ENCODE assay signal across 21 cellular contexts in the genomic region with DNA sequence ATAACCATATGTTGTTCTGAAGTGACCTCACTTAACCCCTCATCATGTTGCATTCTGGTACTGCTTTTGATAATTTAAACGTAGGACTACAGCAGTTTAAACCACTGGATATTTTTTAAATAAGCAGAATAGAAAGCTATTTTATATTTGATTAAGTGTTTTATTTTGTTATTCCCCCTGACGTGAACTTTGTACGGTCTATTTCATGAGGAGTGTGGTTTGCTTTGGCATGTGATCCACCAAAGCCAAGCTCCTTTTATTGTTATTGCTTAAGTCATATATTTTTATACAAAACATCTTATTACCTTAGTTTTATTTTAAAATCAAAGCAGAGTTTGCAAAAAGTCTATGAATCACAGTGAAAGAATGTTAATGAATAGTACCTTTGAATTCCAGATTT.
DNase-seq lines count a peak whose midpoint lies in the region; ATAC-seq, FAIRE-seq and TF ChIP-seq lines count a peak whose summit lies in the region.
"Had no signal": no experiment of that assay in that cellular context is flagged by ENCODE, and none has a peak within 500 bp of the region (broad histone marks: within the 10 kb centered on the region; RNA-seq: fewer than 3 reads in every experiment).

No MANE protein-coding gene starts in this region.

- no peaks in the 10 kb centered on the region for H3K9me2 ChIP-seq in PC-9 (ENCODE audit: insufficient read depth)

- no peak for FAIRE-seq in astrocyte (lab: Jason Lieb, UNC)
- FAIRE-seq: A549, D721Med, GM12891, K562 had no signal

- no peaks in the 10 kb centered on the region for H3K27me3 Mint-ChIP-seq in astrocyte (ENCODE audit: low read depth, unreplicated experiment)
- H3K27me3 Mint-ChIP-seq: CD4-positive, alpha-beta memory T cell had no signal

- no TSS peak for BruUV-seq in PC-9 (replicated peaks; lab: Mats Ljungman, UMichigan)

- DNase-seq in M059J (ENCODE audit: low read depth) (peak; percentile 16), astrocyte (ENCODE audit: low read depth) (peak; percentile 30), choroid plexus epithelial cell (ENCODE audit: low read depth) (peak; percentile 11), right lobe of liver (no peak), globus pallidus (ENCODE audit: low spot score) (no peak), PC-9 (no peak)
- DNase-seq: BE2C; CD4-positive, alpha-beta memory T cell; DMS153; DMS79 treated with DMSO at 0.1 percent for 48 hours; EL; H9 had no signal

- H3K9ac ChIP-seq in astrocyte (ENCODE audit: low read length) = no peak overlapping the region

- H3K36me3 ChIP-seq in astrocyte (ENCODE audit: insufficient read depth, low read length) (no peaks in the 10 kb centered on the region), right lobe of liver (no peaks in the 10 kb centered on the region), PC-9 (ENCODE audit: low read depth) (peaks cover 9% of the 10 kb centered on the region; the same call in 1 of the 2 replicates)
- H3K36me3 ChIP-seq: BE2C had no signal

- intact Hi-C loops in right lobe of liver (cut with DNase I) (no loop called here), PC-9 (cut with micrococcal nuclease; ENCODE audit: unreplicated experiment) (no loop called here)

- peaks cover 2% of the 10 kb centered on the region for H3K4me1 Mint-ChIP-seq in astrocyte (ENCODE audit: low read depth, unreplicated experiment)
- H3K4me1 Mint-ChIP-seq: CD4-positive, alpha-beta memory T cell had no signal

- WGBS in right lobe of liver (ENCODE audit: insufficient coverage, low coverage, low lambda C conversion rate, missing lambda C conversion rate) = 17% methylated on average over 3 of the region's 3 CpGs

- no peak for TF ChIP-seq CTCF in astrocyte (IDR thresholded peaks at IDR 0.05; ENCODE audit: insufficient read depth, low read depth, low read length)
- no peak for TF ChIP-seq CTCF in choroid plexus epithelial cell (conservative IDR thresholded peaks at IDR 0.05; ENCODE audit: low read depth, low read length)
- TF ChIP-seq CTCF in right lobe of liver (IDR thresholded peaks at IDR 0.05) = no peak
- no peak for TF ChIP-seq CTCF in PC-9 (conservative IDR thresholded peaks at IDR 0.05)

- no peaks in the 10 kb centered on the region for H3F3A ChIP-seq in PC-9 (ENCODE audit: insufficient read depth, low read depth)

- H3K36me3 Mint-ChIP-seq in astrocyte (ENCODE audit: low read depth, unreplicated experiment) = no peaks in the 10 kb centered on the region

- no peaks in the 10 kb centered on the region for H3K79me2 ChIP-seq in astrocyte (ENCODE audit: insufficient read depth, low read length)
- H3K79me2 ChIP-seq in PC-9 (ENCODE audit: low read depth) = no peaks in the 10 kb centered on the region

- POLR2A ChIA-PET in PC-9 (lab: Charles Lee; ENCODE audit: unreplicated experiment) = interaction anchor here (0.8 kb wide), 1 partner anchor 1474 kb away, joined by 3 read pairs; no protein-coding TSS in a partner anchor

- peak overlapping the region; percentile 15 for H3K4me2 ChIP-seq in astrocyte (ENCODE audit: low read length)
- no peak overlapping the region for H3K4me2 ChIP-seq in PC-9
- H3K4me2 ChIP-seq: A549, GM23338 had no signal

- H3K27ac ChIP-seq in astrocyte (ENCODE audit: low read depth, low read length) (no peak overlapping the region), right lobe of liver (peak overlapping the region in 1 of 3 donors; percentile 41), PC-9 (no peak overlapping the region)
- H3K27ac ChIP-seq: A549, C4-2B, HL-60 had no signal

- H3K9me3 ChIP-seq in astrocyte (ENCODE audit: insufficient read depth, low read depth, low read length) = no peaks in the 10 kb centered on the region
- no peaks in the 10 kb centered on the region for H3K9me3 ChIP-seq in right lobe of liver
- no peaks in the 10 kb centered on the region for H3K9me3 ChIP-seq in PC-9 (ENCODE audit: insufficient read depth, low read depth)
- H3K9me3 ChIP-seq: A549, BE2C had no signal

- H4K20me1 ChIP-seq in astrocyte (ENCODE audit: insufficient read depth, low read length) (no peaks in the 10 kb centered on the region), PC-9 (ENCODE audit: insufficient read depth) (no peaks in the 10 kb centered on the region)

- H3K4me3 Mint-ChIP-seq in astrocyte (ENCODE audit: unreplicated experiment) = no peak overlapping the region
- H3K4me3 Mint-ChIP-seq: CD4-positive, alpha-beta memory T cell; GM23338; H9 had no signal

- no peak overlapping the region for H3K27ac Mint-ChIP-seq in astrocyte (ENCODE audit: unreplicated experiment)
- H3K27ac Mint-ChIP-seq: CD4-positive, alpha-beta memory T cell; GM23338; H9 had no signal

- H3K4me1 ChIP-seq in astrocyte (ENCODE audit: insufficient read depth, low read length) (no peaks in the 10 kb centered on the region), right lobe of liver (peaks cover 0 to 24% (median 2%) of the 10 kb centered on the region in 4 donors), PC-9 (replicated peaks; ENCODE audit: insufficient read depth) (no peaks in the 10 kb centered on the region)
- H3K4me1 ChIP-seq: A549, BE2C had no signal

- TF ChIP-seq POLR2A in right lobe of liver (IDR thresholded peaks at IDR 0.05) = no peak

- H2AFZ ChIP-seq in astrocyte (ENCODE audit: low read depth, low read length) (no peak overlapping the region), PC-9 (no peak overlapping the region)
- H2AFZ ChIP-seq: GM23338 had no signal

- H3K4me3 ChIP-seq in astrocyte (ENCODE audit: insufficient read depth, low read depth, low read length) (no peak overlapping the region), choroid plexus epithelial cell (ENCODE audit: low read depth, low read length) (no peak overlapping the region), right lobe of liver (no peak overlapping the region), PC-9 (no peak overlapping the region)
- H3K4me3 ChIP-seq: A549, GM23338, K562 had no signal

- H3K9me3 Mint-ChIP-seq in astrocyte (ENCODE audit: unreplicated experiment) = no peaks in the 10 kb centered on the region
- H3K9me3 Mint-ChIP-seq: CD4-positive, alpha-beta memory T cell; H9 had no signal

- H3K27me3 ChIP-seq in astrocyte (ENCODE audit: insufficient read depth, low read length) (no peaks in the 10 kb centered on the region), right lobe of liver (no peaks in the 10 kb centered on the region), PC-9 (ENCODE audit: insufficient read depth, low read depth) (no peaks in the 10 kb centered on the region)
- H3K27me3 ChIP-seq: BE2C had no signal

- ATAC-seq in right lobe of liver (peak; percentile 40 to 65 (median 52)), HG03095 (IDR thresholded peaks at IDR 0.05; ENCODE audit: unreplicated experiment) (no peak), GM19324 (IDR thresholded peaks at IDR 0.05; ENCODE audit: low FRiP score, unreplicated experiment) (no peak)
- ATAC-seq: A549, GM23338, K562 had no signal

- CTCF ChIA-PET in PC-9 (lab: Charles Lee) = interaction anchor here (1.0 to 1.3 kb wide), 2 partner anchors 11 to 28 kb away, joined by 3 to 5 read pairs; no protein-coding TSS in a partner anchor

Comparison
In these comparisons a context has a peak if more than half of its experiments do, and no peak if none do; other contexts are left out.
1. DNase-seq: peak in M059J (single experiment), astrocyte (single experiment) and choroid plexus epithelial cell (single experiment); none in right lobe of liver (0 of 3), globus pallidus (single experiment) and PC-9 (0 of 2).
2. ATAC-seq: peak in right lobe of liver (4 of 4); none in HG03095 (single experiment) and GM19324 (single experiment).